8 cellular contexts compared by ENCODE assay signal in genomic region chr11:43311791-43312607, GRCh38. TPM values are rescaled to one million over a fixed set of nuclear protein-coding genes. Genes with fewer than 3 reads are reported as not detected.
DNase-seq lines count a peak whose midpoint lies in the region; ATAC-seq, FAIRE-seq and TF ChIP-seq lines count a peak whose summit lies in the region.

API5 (plus strand) TSS chr11:43311996; CDS start chr11:43312128, 132 bp downstream.

- no peaks in the 10 kb centered on the region for H3K9me3 ChIP-seq in WERI-Rb-1 (ENCODE audit: severe bottlenecking)
- H3K9me3 ChIP-seq in mammary epithelial cell (replicated peaks; ENCODE audit: insufficient read depth, low read length), result no peaks in the 10 kb centered on the region
- H3K9me3 ChIP-seq in small intestine (ENCODE audit: control insufficient read depth, low read depth), result no peaks in the 10 kb centered on the region

- H3K79me2 ChIP-seq in mammary epithelial cell (ENCODE audit: insufficient read depth, low read length), result peaks cover 52% of the 10 kb centered on the region

- H3K9ac ChIP-seq in mammary epithelial cell (ENCODE audit: insufficient read depth, low read length), result peak within 1 kb of the TSS; percentile 96

- dilution Hi-C loops in mammary epithelial cell (cut with HindIII; ENCODE audit: low sequenced_read_pairs), result no loop called here

- CTCF ChIA-PET in mammary epithelial cell (lab: Charles Lee; ENCODE audit: low non-redundant PET), result interaction anchor here (0.5 to 0.7 kb wide), 8 partner anchors 8 to 1779 kb away, joined by 3 to 10 read pairs (median 4); no protein-coding TSS in a partner anchor

- peaks cover 4% of the 10 kb centered on the region for H4K20me1 ChIP-seq in mammary epithelial cell (ENCODE audit: insufficient read depth, low read length)

- no peak for FAIRE-seq in small intestine (lab: Jason Lieb, UNC)

- H3K4me2 ChIP-seq in mammary epithelial cell (ENCODE audit: insufficient read depth, low read depth, low read length), result peak within 1 kb of the TSS; percentile 86

- ATAC-seq in GM18907 (IDR thresholded peaks at IDR 0.05; ENCODE audit: unreplicated experiment) (peak; percentile 99), HG03159 (IDR thresholded peaks at IDR 0.05; ENCODE audit: unreplicated experiment) (peak; percentile 98)

- TF ChIP-seq CTCF in WERI-Rb-1 (IDR thresholded peaks at IDR 0.05; ENCODE audit: low read depth, low read length) (peak; percentile 71), mammary epithelial cell (conservative IDR thresholded peaks at IDR 0.05 in 1 of 2, IDR thresholded peaks at IDR 0.05 in 1 of 2; ENCODE audit: extremely low read depth in 1 of 2, insufficient read depth in 1 of 2, low read depth in 1 of 2, low read length in 2 of 2) (peak; percentile 71 to 86)

- intact Hi-C loops in mammary epithelial cell (cut with micrococcal nuclease), result loop anchor here (1.0 kb wide), 1 partner anchor 107 kb away; no protein-coding TSS in a partner anchor

- H3K4me3 ChIP-seq in WERI-Rb-1 (ENCODE audit: low read depth, low read length) (peak within 1 kb of the TSS; percentile 98), mammary epithelial cell (replicated peaks in 1 of 3; ENCODE audit: insufficient read depth in 1 of 3, low read depth in 2 of 3, low read length in 3 of 3) (peak within 1 kb of the TSS; percentile 75 to 95 (median 88)), small intestine (ENCODE audit: low read depth in 1 of 2, low read length in 2 of 2) (peak within 1 kb of the TSS; percentile 84)

- WGBS in mammary epithelial cell (ENCODE audit: low coverage, missing lambda C conversion rate), result under 1% methylated on average over 22 of the region's 60 CpGs
- 0% methylated on average over 50 to 60 of the region's 60 CpGs for WGBS in small intestine, 3 donors

- BruUV-seq in mammary epithelial cell (replicated peaks; lab: Mats Ljungman, UMichigan), result TSS peak; percentile 38

- peak; percentile 89 for DNase-seq in AG08396 (ENCODE audit: low spot score)
- DNase-seq in NCI-H2227 (lab: John Stamatoyannopoulos, UW; ENCODE audit: unreplicated experiment), result peak; percentile 98
- peak; percentile 95 for DNase-seq in WERI-Rb-1
- DNase-seq in mammary epithelial cell, result peak; percentile 92
- peak; percentile 87 for DNase-seq in iPS-NIHi11 (ENCODE audit: low spot score)
- peak; percentile 94 for DNase-seq in small intestine

- in situ Hi-C loops in mammary epithelial cell (cut with MboI; ENCODE audit: low sequenced_read_pairs in 2 of 2), result no loop called here

- H3K27ac ChIP-seq in WERI-Rb-1 (peak within 1 kb of the TSS; percentile 91), mammary epithelial cell (ENCODE audit: insufficient read depth, low read depth, low read length) (peak within 1 kb of the TSS; percentile 86), small intestine (ENCODE audit: low read depth in 1 of 2, low read length in 1 of 2) (peak within 1 kb of the TSS; percentile 95)

- H3K4me1 ChIP-seq in mammary epithelial cell (ENCODE audit: insufficient read depth, low read length) (peaks cover 21% of the 10 kb centered on the region), small intestine (ENCODE audit: control insufficient read depth in 2 of 2, insufficient read depth in 1 of 2, low read depth in 1 of 2, low read length in 1 of 2) (peaks cover 0 to 7% of the 10 kb centered on the region in 2 donors)

- H2AFZ ChIP-seq in mammary epithelial cell (ENCODE audit: low read depth, low read length), result peak within 1 kb of the TSS; percentile 87

- peaks cover 24% of the 10 kb centered on the region for H3K36me3 ChIP-seq in WERI-Rb-1
- no peaks in the 10 kb centered on the region for H3K36me3 ChIP-seq in mammary epithelial cell (ENCODE audit: insufficient read depth, low read length)
- H3K36me3 ChIP-seq in small intestine (ENCODE audit: control insufficient read depth in 2 of 2, insufficient read depth in 2 of 2, low read length in 2 of 2), result no peaks in the 10 kb centered on the region

- H3K27me3 ChIP-seq in WERI-Rb-1 (ENCODE audit: insufficient read depth, low read depth, severe bottlenecking) (no peaks in the 10 kb centered on the region), mammary epithelial cell (ENCODE audit: insufficient read depth, low read length) (no peaks in the 10 kb centered on the region), small intestine (ENCODE audit: control insufficient read depth in 2 of 2, insufficient read depth in 2 of 2, low read length in 2 of 2) (no peaks in the 10 kb centered on the region)

RNA-seq across cellular contexts. Expression of gene API5, which starts in this region (rescaled TPM):
- 100 to 1,000 TPM in 1 of 2 donors, 10 to 100 TPM in 1; 85.5 to 119 TPM for total RNA-seq in mammary epithelial cell
- 50.5 TPM for polyA plus RNA-seq in mammary epithelial cell
- 72.7 TPM for polyA minus RNA-seq in mammary epithelial cell
- polyA plus RNA-seq in small intestine, result 10 to 100 TPM; 43.8 to 50.6 (median 45.8) TPM

Comparison
In these comparisons a context has a peak if more than half of its experiments do, and no peak if none do; other contexts are left out.
1. Peak in every context shown above with its lines: DNase-seq, ATAC-seq, H3K4me3 ChIP-seq and H3K27ac ChIP-seq.